ENCODE assay signal across 8 cellular contexts in the genomic region with DNA sequence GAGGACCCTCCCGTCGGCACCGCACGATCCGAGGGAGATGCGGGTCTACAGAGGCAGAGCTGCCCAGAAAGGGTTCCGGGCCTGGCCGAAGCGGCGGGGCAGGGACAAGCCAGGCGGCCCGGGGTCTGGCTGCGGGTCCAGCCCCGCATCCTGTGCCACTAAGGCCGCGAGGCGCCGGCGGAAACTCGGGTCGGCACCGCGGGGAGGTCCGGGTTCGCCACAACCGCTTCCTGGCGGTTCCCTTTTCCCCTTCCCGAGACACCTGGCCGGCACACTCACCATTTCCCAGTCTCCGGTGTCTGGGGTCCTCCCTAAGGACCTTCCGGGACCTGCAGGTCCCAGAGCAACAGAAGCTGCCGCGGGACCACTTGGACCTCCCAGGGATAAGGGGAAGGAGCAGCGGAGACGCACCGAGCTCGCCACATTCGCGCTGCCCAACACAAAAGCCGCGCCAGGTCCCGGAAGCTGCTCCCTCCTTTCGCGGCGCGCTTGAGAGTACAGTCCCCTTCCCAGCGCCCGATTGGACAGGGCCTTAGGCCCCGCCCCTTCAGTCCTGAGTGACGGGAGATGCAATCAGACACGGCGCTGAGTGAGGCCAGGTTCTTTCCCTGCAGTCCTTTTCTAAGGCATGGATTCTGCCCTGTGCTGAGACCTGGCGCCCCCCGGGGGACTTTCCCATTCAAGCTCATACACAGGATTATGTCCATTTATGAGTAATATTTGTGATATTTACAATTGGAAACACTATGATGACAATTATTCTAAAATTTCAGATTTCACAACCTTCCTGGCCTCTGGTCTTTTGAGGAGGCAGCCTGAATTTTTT. TPM values are rescaled to one million over a fixed set of nuclear protein-coding genes. Genes with fewer than 3 reads are reported as not detected.
A peak's percentile ranks its signal among the peaks of the same experiment; 100 is the strongest.
DNase-seq lines count a peak whose midpoint lies in the region; ATAC-seq and TF ChIP-seq lines count a peak whose summit lies in the region.

A gene (minus strand): TSS at position 497 of the 826 bp plus-strand sequence. CDS start 215 bp downstream, at position 282.

- H3K27me3 Mint-ChIP-seq in activated CD4-positive, alpha-beta T cell treated with anti-CD3 and anti-CD28 coated beads, Interleukin-2, amount 10 ng/mL, durations not matched to agents 7 days and 5 days: peaks cover 7% of the 10 kb centered on the region

- CTCF ChIA-PET in activated CD4-positive, alpha-beta T cell treated with anti-CD3 and anti-CD28 coated beads, Interleukin-2, amount 10 ng/mL, durations not matched to agents 7 days and 5 days (lab: Charles Lee): interaction anchor here (0.9 to 1.2 kb wide), 2 partner anchors 41 to 252 kb away, joined by 3 read pairs; no protein-coding TSS in a partner anchor

- peak within 1 kb of the TSS; percentile 84 to 99 (median 92) for H3K4me3 ChIP-seq in BLaER1 treated with 17β-estradiol and CSF1 and Interleukin-3, amounts not matched to agents 10 nM and 100 nM
- peak within 1 kb of the TSS; percentile 96 for H3K4me3 ChIP-seq in lower leg skin (ENCODE audit: low read depth, poor library complexity, severe bottlenecking)

- peak within 1 kb of the TSS; percentile 83 to 95 (median 91) for H3K4me2 ChIP-seq in BLaER1 treated with 17β-estradiol and CSF1 and Interleukin-3, amounts not matched to agents 10 nM and 100 nM

- peak within 1 kb of the TSS; percentile 89 to 95 (median 92) for H3K9ac ChIP-seq in BLaER1 treated with 17β-estradiol and CSF1 and Interleukin-3, amounts not matched to agents 10 nM and 100 nM

- H3K9me3 Mint-ChIP-seq in activated CD4-positive, alpha-beta T cell treated with anti-CD3 and anti-CD28 coated beads, Interleukin-2, amount 10 ng/mL, durations not matched to agents 7 days and 5 days: peaks cover 29% of the 10 kb centered on the region

- peak within 1 kb of the TSS; percentile 86 for H3K4me3 Mint-ChIP-seq in activated CD4-positive, alpha-beta T cell treated with anti-CD3 and anti-CD28 coated beads, Interleukin-2, amount 10 ng/mL, durations not matched to agents 7 days and 5 days

- ATAC-seq in GM19324 (IDR thresholded peaks at IDR 0.05; ENCODE audit: low FRiP score, unreplicated experiment) (peak; percentile 100), HG03460 (IDR thresholded peaks at IDR 0.05; ENCODE audit: unreplicated experiment) (peak; percentile 99)

- no peaks in the 10 kb centered on the region; a peak in 3 of 22 replicates for H4K20me1 ChIP-seq in BLaER1 treated with 17β-estradiol and CSF1 and Interleukin-3, amounts not matched to agents 10 nM and 100 nM

- peaks cover 40 to 67% (median 57%) of the 10 kb centered on the region in 11 experiments for H3K9me3 ChIP-seq in BLaER1 treated with 17β-estradiol and CSF1 and Interleukin-3, amounts not matched to agents 10 nM and 100 nM (replicated peaks in 1 of 11)

- intact Hi-C loops in lower leg skin (cut with DNase I; ENCODE audit: low total_unique reads): no loop called here

- 0% methylated on average over 38 to 39 of the region's 54 CpGs for WGBS in lower leg skin, 2 donors

- H3K27ac ChIP-seq in BLaER1 treated with 17β-estradiol and CSF1 and Interleukin-3, amounts not matched to agents 10 nM and 100 nM: peak within 1 kb of the TSS; percentile 89 to 96 (median 91)

- H3K36me3 ChIP-seq in BLaER1 treated with 17β-estradiol and CSF1 and Interleukin-3, amounts not matched to agents 10 nM and 100 nM: peaks cover 25 to 37% (median 36%) of the 10 kb centered on the region in 11 experiments

- POLR2A ChIA-PET in activated CD4-positive, alpha-beta T cell treated with anti-CD3 and anti-CD28 coated beads, Interleukin-2, amount 10 ng/mL, durations not matched to agents 7 days and 5 days (lab: Charles Lee): no interaction called here

- peak within 1 kb of the TSS; percentile 80 for H3K27ac Mint-ChIP-seq in activated CD4-positive, alpha-beta T cell treated with anti-CD3 and anti-CD28 coated beads, Interleukin-2, amount 10 ng/mL, durations not matched to agents 7 days and 5 days

- H3K4me1 ChIP-seq in BLaER1 treated with 17β-estradiol and CSF1 and Interleukin-3, amounts not matched to agents 10 nM and 100 nM: peaks cover 22 to 33% (median 29%) of the 10 kb centered on the region in 10 experiments

- no peak for TF ChIP-seq POLR2A in lower leg skin (IDR thresholded peaks at IDR 0.05)

- peaks cover 11% of the 10 kb centered on the region for H3K36me3 Mint-ChIP-seq in activated CD4-positive, alpha-beta T cell treated with anti-CD3 and anti-CD28 coated beads, Interleukin-2, amount 10 ng/mL, durations not matched to agents 7 days and 5 days (ENCODE audit: low read depth)

- peak; percentile 82 for DNase-seq in NCI-H524 treated with DMSO at 0.1 percent for 48 hours (lab: John Stamatoyannopoulos, UW)
- peak; percentile 87 for DNase-seq in activated CD4-positive, alpha-beta T cell treated with anti-CD3 and anti-CD28 coated beads, Interleukin-2, amount 10 ng/mL, durations not matched to agents 7 days and 5 days
- DNase-seq in dermis microvascular lymphatic vessel endothelial cell (ENCODE audit: low read depth in 2 of 2): peak; percentile 93 to 98
- DNase-seq in lower leg skin (ENCODE audit: low spot score in 2 of 2): peak; percentile 96 to 99
- DNase-seq in stimulated activated CD4-positive, alpha-beta T cell treated with anti-CD3 and anti-CD28 coated beads, Interleukin-4, amount 100 ng/mL, for 4 hours: peak; percentile 85 to 89

- TF ChIP-seq CTCF in lower leg skin (IDR thresholded peaks at IDR 0.05): no peak

- no peaks in the 10 kb centered on the region for H3K27me3 ChIP-seq in BLaER1 treated with 17β-estradiol and CSF1 and Interleukin-3, amounts not matched to agents 10 nM and 100 nM

- peaks cover 21% of the 10 kb centered on the region for H3K4me1 Mint-ChIP-seq in activated CD4-positive, alpha-beta T cell treated with anti-CD3 and anti-CD28 coated beads, Interleukin-2, amount 10 ng/mL, durations not matched to agents 7 days and 5 days

RNA-seq across cellular contexts. Expression of the gene that starts here (rescaled TPM):
- total RNA-seq in activated CD4-positive, alpha-beta T cell treated with anti-CD3 and anti-CD28 coated beads, Interleukin-2, amount 10 ng/mL, durations not matched to agents 7 days and 5 days: 1 to 10 TPM; 1.1 to 1.2 TPM
- total RNA-seq in dermis microvascular lymphatic vessel endothelial cell (6.2 and 7.4 TPM in 2 replicates), lower leg skin (1 to 10 TPM; 2.0 to 3.8 (median 2.4) TPM)

Comparison
In these comparisons a context has a peak if more than half of its experiments do, and no peak if none do; other contexts are left out.
1. Peak in every context shown above with its lines: DNase-seq, ATAC-seq, H3K4me3 ChIP-seq and H3K27ac ChIP-seq.